Comparison of ENCODE assay signal across 21 cellular contexts in genomic region chr6:36884610-36885009, GRCh38. TPM values are rescaled to one million over a fixed set of nuclear protein-coding genes. Genes with fewer than 3 reads are reported as not detected.
A peak's percentile ranks its signal among the peaks of the same experiment; 100 is the strongest.
DNase-seq lines count a peak whose midpoint lies in the region; ATAC-seq, FAIRE-seq and TF ChIP-seq lines count a peak whose summit lies in the region.
"Had no signal": no experiment of that assay in that cellular context is flagged by ENCODE, and none has a peak within 500 bp of the region (broad histone marks: within the 10 kb centered on the region; RNA-seq: fewer than 3 reads in every experiment).

No MANE protein-coding gene starts in this region.

- H3K23ac ChIP-seq in H1 (ENCODE audit: insufficient read length) = no peak overlapping the region

- H3K4me2 ChIP-seq in OCI-LY3 (ENCODE audit: low read length) (no peak overlapping the region), H1 (ENCODE audit: insufficient read depth in 1 of 2, low read depth in 2 of 2, low read length in 2 of 2) (no peak overlapping the region; a peak in 1 of 4 replicates)

- no peak overlapping the region for H4K8ac ChIP-seq in H1 (ENCODE audit: extremely low read depth, insufficient read depth, low read length)

- H2BK120ac ChIP-seq in H1 (replicated peaks; ENCODE audit: low read depth, low read length) = no peak overlapping the region

- H3K9ac ChIP-seq in OCI-LY3 (ENCODE audit: low read length) = no peak overlapping the region
- H3K9ac ChIP-seq in H1 (replicated peaks in 1 of 4; ENCODE audit: extremely low read depth in 1 of 4, low read depth in 3 of 4, low read length in 3 of 4) = no peak overlapping the region

- no peak overlapping the region for H2BK5ac ChIP-seq in H1 (ENCODE audit: low read depth, low read length)

- H4K20me1 ChIP-seq in OCI-LY3 (ENCODE audit: insufficient read depth, low read length) (no peaks in the 10 kb centered on the region), H1 (replicated peaks in 1 of 2; ENCODE audit: control insufficient read depth in 1 of 2, insufficient read depth in 2 of 2, low read length in 2 of 2) (no peaks in the 10 kb centered on the region)

- ATAC-seq in heart left ventricle (no peak), right cardiac atrium (no peak), HG02642 (IDR thresholded peaks at IDR 0.05; ENCODE audit: poor library complexity, unreplicated experiment) (no peak), omental fat pad (ENCODE audit: low FRiP score) (no peak)
- ATAC-seq: activated CD4-positive, CD25-positive, alpha-beta regulatory T cell treated with anti-CD3 and anti-CD28 coated beads, Interleukin-2, amount 50 U/mL, for 24 hours; activated CD8-positive, alpha-beta memory T cell treated with anti-CD3 and anti-CD28 coated beads, Interleukin-2, amount 10 ng/mL, durations not matched to agents 7 days and 5 days had no signal

- WGBS in heart left ventricle, 4 donors = 97 to 98% (median 98%) methylated on average over 3 of the region's 3 CpGs
- WGBS in right cardiac atrium = 97% methylated on average over 3 of the region's 3 CpGs
- WGBS in H1 (ENCODE audit: extremely low coverage in 1 of 2, insufficient coverage in 1 of 2, insufficient read length in 1 of 2, insufficient replicate concordance in 2 of 2, low coverage in 1 of 2, low lambda C conversion rate in 2 of 2, missing lambda C conversion rate in 1 of 2), 2 experiments = 85% methylated on average over 3 of the region's 3 CpGs; no CpG with 5 or more reads in 1 of the 2 experiments
- 89 to 92% methylated on average over 3 of the region's 3 CpGs for WGBS in testis, 2 donors

- H3K18ac ChIP-seq in H1 (ENCODE audit: extremely low read depth, low read length) = no peak overlapping the region

- H2AFZ ChIP-seq in OCI-LY3 (ENCODE audit: low read depth, low read length) = peak overlapping the region; percentile 97; the same call in 1 of the 2 replicates
- H2AFZ ChIP-seq in H1 (ENCODE audit: low read length) = peak overlapping the region; percentile 95; the same call in 1 of the 2 replicates

- intact Hi-C loops in heart left ventricle (cut with DNase I) = loop anchor here (1.0 to 10.0 kb wide), 15 partner anchors 93 to 330 kb away; partner anchors contain the start of genes PIM1 (in 5 of the 10) and MTCH1 (in 3 of the 10)
- intact Hi-C loops in right cardiac atrium (cut with DNase I) = loop anchor here in 3 of 4 donors (5.0 kb wide), 2 partner anchors 93 to 98 kb away; no protein-coding TSS in a partner anchor
- intact Hi-C loops in testis (cut with DNase I; ENCODE audit: low total_unique reads) = loop anchor here (10.0 kb wide), 1 partner anchor 100 kb away; the partner anchor contains the start of gene MTCH1

- DNase-seq in heart left ventricle = no peak
- no peak for DNase-seq in right cardiac atrium
- DNase-seq in H1 (ENCODE audit: low read depth in 1 of 2, low spot score in 2 of 2) = no peak
- no peak for DNase-seq in testis
- DNase-seq in NCI-H2171 (lab: John Stamatoyannopoulos, UW) = no peak
- no peak for DNase-seq in omental fat pad (ENCODE audit: low spot score)
- DNase-seq: activated CD8-positive, alpha-beta memory T cell treated with anti-CD3 and anti-CD28 coated beads, Interleukin-2, amount 10 ng/mL, durations not matched to agents 7 days and 5 days; activated gamma-delta T cell treated with Interleukin-2 at 50 U/mL for 16 hours; body of pancreas; Caco-2; H9; mesendoderm; NCI-H2029; NCI-H510A treated with DMSO at 0.1 percent for 48 hours; stimulated activated CD4-positive, alpha-beta T cell treated with anti-CD3 and anti-CD28 coated beads, Interleukin-15, amount 100 ng/mL, for 24 hours; stimulated activated naive B cell treated with anti-CD40 and anti-IgM and Interleukin-4, amounts not matched to agents 10 μg/mL and 1 μg/mL and 100 μg/mL, for 72 hours; T-helper 9 cell had no signal

- no peak for FAIRE-seq in H1 (lab: Jason Lieb, UNC)

- CTCF ChIA-PET in H1 (lab: Charles Lee; ENCODE audit: partially characterized antibody) = interaction anchor here (0.6 to 4.9 kb wide), 19 partner anchors 11 to 414 kb away, joined by 3 to 51 read pairs (median 4); partner anchors contain the start of gene PPIL1

- TF ChIP-seq CTCF in heart left ventricle (IDR thresholded peaks at IDR 0.05) = no peak
- no peak for TF ChIP-seq CTCF in OCI-LY3 (IDR thresholded peaks at IDR 0.05; ENCODE audit: low read depth, low read length)
- no peak for TF ChIP-seq CTCF in H1 (IDR thresholded peaks at IDR 0.05; ENCODE audit: control extremely low read depth in 1 of 3, insufficient read depth in 1 of 3, low read depth in 1 of 3, low read length in 3 of 3)
- TF ChIP-seq CTCF in testis (IDR thresholded peaks at IDR 0.05) = no peak
- no peak for TF ChIP-seq CTCF in omental fat pad (IDR thresholded peaks at IDR 0.05)

- H3K14ac ChIP-seq in H1 (ENCODE audit: insufficient read length) = no peak overlapping the region

- no peak overlapping the region for H3K4ac ChIP-seq in H1 (replicated peaks; ENCODE audit: insufficient read length, low read depth, low read length)

- TF ChIP-seq POLR2A in heart left ventricle (IDR thresholded peaks at IDR 0.05) (no peak), H1 (IDR thresholded peaks at IDR 0.05; ENCODE audit: control extremely low read depth in 1 of 2, low read depth in 2 of 2, low read length in 2 of 2) (no peak), testis (IDR thresholded peaks at IDR 0.05) (no peak)

- no peak overlapping the region for H2BK20ac ChIP-seq in H1 (ENCODE audit: low read length)

- no peak overlapping the region for H2BK15ac ChIP-seq in H1 (ENCODE audit: low read length)

- peak overlapping the region in 8 of 12 donors; percentile 79 to 95 (median 86) for H3K27ac ChIP-seq in heart left ventricle
- H3K27ac ChIP-seq in right cardiac atrium (ENCODE audit: low read length) = no peak overlapping the region
- H3K27ac ChIP-seq in OCI-LY3 (ENCODE audit: low read length) = no peak overlapping the region
- H3K27ac ChIP-seq in H1 (ENCODE audit: low read depth, low read length) = no peak overlapping the region
- H3K27ac ChIP-seq in testis = peak overlapping the region; percentile 83 to 88

- no peak overlapping the region for H2AK5ac ChIP-seq in H1 (ENCODE audit: low read depth, low read length)

- no peak overlapping the region for H2BK12ac ChIP-seq in H1 (ENCODE audit: low read depth, low read length)

- H3K79me2 ChIP-seq in OCI-LY3 (ENCODE audit: low read length) (peaks cover 16% of the 10 kb centered on the region), H1 (ENCODE audit: control insufficient read depth in 1 of 2, insufficient read depth in 2 of 2, low read length in 2 of 2) (no peaks in the 10 kb centered on the region)

- no peaks in the 10 kb centered on the region for H3K79me1 ChIP-seq in H1 (ENCODE audit: low read depth, low read length)

- H3K36me3 ChIP-seq in heart left ventricle = no peaks in the 10 kb centered on the region
- H3K36me3 ChIP-seq in OCI-LY3 (replicated peaks; ENCODE audit: low read depth, low read length) = no peaks in the 10 kb centered on the region
- H3K36me3 ChIP-seq in H1 (ENCODE audit: control insufficient read depth in 2 of 4, insufficient read depth in 4 of 4, low read length in 3 of 4) = no peaks in the 10 kb centered on the region
- no peaks in the 10 kb centered on the region for H3K36me3 ChIP-seq in testis (ENCODE audit: low read depth, missing control alignments)
- H3K36me3 ChIP-seq: right atrium auricular region had no signal

- H3K56ac ChIP-seq in H1 (replicated peaks; ENCODE audit: insufficient read length, low read depth, low read length) = no peak overlapping the region

- no peak overlapping the region for H4K5ac ChIP-seq in H1 (ENCODE audit: insufficient read length, low read depth, low read length)

- no peak for TF ChIP-seq EP300 in H1 (IDR thresholded peaks at IDR 0.05; ENCODE audit: borderline replicate concordance in 1 of 2, low read depth in 2 of 2, low read length in 2 of 2)

- H3K4me1 ChIP-seq in heart left ventricle = peaks cover 0 to 38% (median 26%) of the 10 kb centered on the region in 12 donors
- no peaks in the 10 kb centered on the region for H3K4me1 ChIP-seq in right cardiac atrium (ENCODE audit: control insufficient read depth, insufficient read depth, low read length)
- peaks cover 16% of the 10 kb centered on the region for H3K4me1 ChIP-seq in OCI-LY3 (ENCODE audit: low read length)
- H3K4me1 ChIP-seq in H1 (replicated peaks in 1 of 4; ENCODE audit: control insufficient read depth in 3 of 4, insufficient read depth in 4 of 4, low read length in 3 of 4) = no peaks in the 10 kb centered on the region; a peak in 1 of 7 replicates
- peaks cover 35% of the 10 kb centered on the region for H3K4me1 ChIP-seq in testis

- no peak for TF ChIP-seq RAD21 in H1 (IDR thresholded peaks at IDR 0.05 in 1 of 2, conservative IDR thresholded peaks at IDR 0.05 in 1 of 2; ENCODE audit: low read depth in 2 of 2, low read length in 2 of 2)

- no peaks in the 10 kb centered on the region; the same call in 1 of the 2 replicates for H3K23me2 ChIP-seq in H1 (ENCODE audit: low read depth, low read length)

- POLR2A ChIA-PET in H1 (lab: Charles Lee; ENCODE audit: partially characterized antibody) = interaction anchor here (0.8 to 2.1 kb wide), 5 partner anchors 8 to 373 kb away, joined by 4 to 35 read pairs (median 5); partner anchors contain the start of genes PPIL1, TBC1D22B and TMEM217

- H3K9me3 ChIP-seq in heart left ventricle = no peaks in the 10 kb centered on the region
- H3K9me3 ChIP-seq in right cardiac atrium (ENCODE audit: control insufficient read depth, low read length) = no peaks in the 10 kb centered on the region
- H3K9me3 ChIP-seq in OCI-LY3 (ENCODE audit: insufficient read depth, low read length) = no peaks in the 10 kb centered on the region
- peaks cover 4 to 5% of the 10 kb centered on the region in 2 experiments; a peak in 2 of 4 replicates for H3K9me3 ChIP-seq in H1 (ENCODE audit: insufficient read depth in 2 of 2, low read depth in 1 of 2, low read length in 1 of 2)
- no peaks in the 10 kb centered on the region for H3K9me3 ChIP-seq in testis
- H3K9me3 ChIP-seq: body of pancreas, Caco-2, right atrium auricular region had no signal

- H4K91ac ChIP-seq in H1 (replicated peaks; ENCODE audit: insufficient read length, low read length) = no peak overlapping the region

- H3K4me3 ChIP-seq in heart left ventricle = no peak overlapping the region
- no peak overlapping the region for H3K4me3 ChIP-seq in right cardiac atrium (ENCODE audit: low read length)
- H3K4me3 ChIP-seq in OCI-LY3 (ENCODE audit: low read length) = peak overlapping the region; percentile 88; the same call in 1 of the 2 replicates
- H3K4me3 ChIP-seq in H1 (ENCODE audit: extremely low read depth in 1 of 4, insufficient read depth in 2 of 4, low read depth in 3 of 4, low read length in 4 of 4) = no peak overlapping the region
- no peak overlapping the region for H3K4me3 ChIP-seq in testis
- H3K4me3 ChIP-seq: body of pancreas had no signal

- H3K27me3 ChIP-seq in heart left ventricle (no peaks in the 10 kb centered on the region), right cardiac atrium (ENCODE audit: control insufficient read depth, insufficient read depth) (no peaks in the 10 kb centered on the region), OCI-LY3 (ENCODE audit: low read depth, low read length) (no peaks in the 10 kb centered on the region), H1 (replicated peaks in 1 of 4; ENCODE audit: control insufficient read depth in 3 of 4, extremely low read depth in 1 of 4, insufficient read depth in 3 of 4, low read length in 3 of 4) (no peaks in the 10 kb centered on the region), testis (no peaks in the 10 kb centered on the region)
- H3K27me3 ChIP-seq: body of pancreas, right atrium auricular region had no signal

RNA-seq across cellular contexts. Expression of gene C6orf89, which starts 1.1 kb away (rescaled TPM):
- total RNA-seq in heart left ventricle = 10 to 100 TPM; 54.2 to 86.2 (median 75.5) TPM
- 10 to 100 TPM; 34.0 to 55.9 TPM for polyA plus RNA-seq in heart left ventricle
- 10 to 100 TPM; 69.4 to 83.9 (median 79.1) TPM for total RNA-seq in right cardiac atrium
- polyA plus RNA-seq in right cardiac atrium = 53.2 TPM
- 11.6 and 12.3 TPM in 2 replicates for total RNA-seq in H1 (2021; fragmentation: NEBNext Ultra II Directional; extraction: Animal tissue kit (Norgen Biotek cat#: 25700))
- polyA plus RNA-seq in H1 (2011; rRNA removed) = 4.5 and 4.6 TPM in 2 replicates
- 5.1 TPM for polyA plus RNA-seq in H1 (2011; cell fraction: cytosol; rRNA removed)
- polyA plus RNA-seq in H1 (2011; cell fraction: nucleus; rRNA removed) = 7.7 TPM
- polyA plus RNA-seq in H1 (2012, experiment 1 of 2) = 7.1 to 9.3 TPM (median 7.9 TPM) in 4 replicates
- 3.8 TPM for polyA plus RNA-seq in H1 (2012, experiment 2 of 2)
- polyA plus RNA-seq in H1 (2013, experiment 1 of 2) = 9.4 TPM
- 11.8 TPM for polyA plus RNA-seq in H1 (2013, experiment 2 of 2)
- polyA minus RNA-seq in H1 (2011; rRNA and poly(A)+ RNA removed) = 9.7 and 11.9 TPM in 2 replicates
- polyA minus RNA-seq in H1 (2011; cell fraction: cytosol; rRNA and poly(A)+ RNA removed) = 2.8 TPM
- 3.7 TPM for polyA minus RNA-seq in H1 (2011; cell fraction: nucleus; rRNA and poly(A)+ RNA removed)
- total RNA-seq in testis = 10 to 100 TPM; 78.9 to 80.3 TPM
- polyA plus RNA-seq in testis (ENCODE audit: insufficient read depth, low read depth, low replicate concordance) = 93.6 TPM
- total RNA-seq in omental fat pad = 10 to 100 TPM; 40.2 to 53.0 (median 46.0) TPM

RNA-seq across cellular contexts. Expression of gene PPIL1, which starts 10.0 kb away (rescaled TPM):
- 10 to 100 TPM; 30.9 to 61.6 (median 42.6) TPM for total RNA-seq in heart left ventricle
- polyA plus RNA-seq in heart left ventricle = 10 to 100 TPM; 42.6 to 69.3 TPM
- 10 to 100 TPM; 49.4 to 72.4 (median 63.7) TPM for total RNA-seq in right cardiac atrium
- polyA plus RNA-seq in right cardiac atrium = 75.6 TPM
- total RNA-seq in H1 (2021; fragmentation: NEBNext Ultra II Directional; extraction: Animal tissue kit (Norgen Biotek cat#: 25700)) = 85.8 and 86.5 TPM in 2 replicates
- 52.7 and 83.7 TPM in 2 replicates for polyA plus RNA-seq in H1 (2011; rRNA removed)
- 63.0 TPM for polyA plus RNA-seq in H1 (2011; cell fraction: cytosol; rRNA removed)
- 27.8 TPM for polyA plus RNA-seq in H1 (2011; cell fraction: nucleus; rRNA removed)
- polyA plus RNA-seq in H1 (2012, experiment 1 of 2) = 54.8 to 70.5 TPM (median 64.5 TPM) in 4 replicates
- 18.4 TPM for polyA plus RNA-seq in H1 (2012, experiment 2 of 2)
- 70.1 TPM for polyA plus RNA-seq in H1 (2013, experiment 1 of 2)
- 75.7 TPM for polyA plus RNA-seq in H1 (2013, experiment 2 of 2)
- 78.4 and 100 TPM in 2 replicates for polyA minus RNA-seq in H1 (2011; rRNA and poly(A)+ RNA removed)
- polyA minus RNA-seq in H1 (2011; cell fraction: cytosol; rRNA and poly(A)+ RNA removed) = 32.0 TPM
- polyA minus RNA-seq in H1 (2011; cell fraction: nucleus; rRNA and poly(A)+ RNA removed) = 25.7 TPM
- total RNA-seq in testis = 10 to 100 TPM; 35.0 to 39.4 TPM
- polyA plus RNA-seq in testis (ENCODE audit: insufficient read depth, low read depth, low replicate concordance) = 41.2 TPM
- total RNA-seq in omental fat pad = 10 to 100 TPM; 17.5 to 31.6 (median 20.9) TPM

RNA-seq across cellular contexts. Expression of gene CPNE5, which starts 45.4 kb away (rescaled TPM):
- 100 to 1,000 TPM in 1 of 9 donors, 10 to 100 TPM in 7, 1 to 10 TPM in 1; 5.2 to 111 (median 28.4) TPM for total RNA-seq in heart left ventricle
- 10 to 100 TPM in 1 of 2 donors, 1 to 10 TPM in 1; 4.0 to 12.1 TPM for polyA plus RNA-seq in heart left ventricle
- 10 to 100 TPM; 31.7 to 80.9 (median 70.3) TPM for total RNA-seq in right cardiac atrium
- polyA plus RNA-seq in right cardiac atrium = 27.5 TPM
- total RNA-seq in H1 (2021; fragmentation: NEBNext Ultra II Directional; extraction: Animal tissue kit (Norgen Biotek cat#: 25700)) = 0.15 and 0.88 TPM in 2 replicates
- 1.8 and 2.3 TPM in 2 replicates for polyA plus RNA-seq in H1 (2011; rRNA removed)
- 0.76 TPM for polyA plus RNA-seq in H1 (2011; cell fraction: cytosol; rRNA removed)
- 2.7 TPM for polyA plus RNA-seq in H1 (2011; cell fraction: nucleus; rRNA removed)
- 0.30 to 0.96 TPM (median 0.65 TPM) in 4 replicates for polyA plus RNA-seq in H1 (2012, experiment 1 of 2)
- polyA plus RNA-seq in H1 (2012, experiment 2 of 2) = 0.51 TPM
- 0.24 TPM for polyA plus RNA-seq in H1 (2013, experiment 1 of 2)
- polyA plus RNA-seq in H1 (2013, experiment 2 of 2) = 0.28 TPM
- polyA minus RNA-seq in H1 (2011; rRNA and poly(A)+ RNA removed) = 0.82 and 1.1 TPM in 2 replicates
- polyA minus RNA-seq in H1 (2011; cell fraction: cytosol; rRNA and poly(A)+ RNA removed) = not detected
- polyA minus RNA-seq in H1 (2011; cell fraction: nucleus; rRNA and poly(A)+ RNA removed) = 1.9 TPM
- 100 to 1,000 TPM in 1 of 2 donors, 10 to 100 TPM in 1; 97.8 to 137 TPM for total RNA-seq in testis
- 44.2 TPM for polyA plus RNA-seq in testis (ENCODE audit: insufficient read depth, low read depth, low replicate concordance)
- 10 to 100 TPM in 1 of 4 donors, 1 to 10 TPM in 2, under 1 TPM in 1; 0.47 to 20.3 (median 7.6) TPM for total RNA-seq in omental fat pad
- total RNA-seq: Caco-2 had no signal

Comparison
In these comparisons a context has a peak if more than half of its experiments do, and no peak if none do; other contexts are left out.
1. H3K27ac ChIP-seq: peak in heart left ventricle (8 of 12) and testis (2 of 2); none in right cardiac atrium (single experiment), OCI-LY3 (single experiment) and H1 (single experiment).